In genomic region chr10:110220383-110220782, GRCh38 we compare ENCODE assay signal across 16 cellular contexts. TPM values are rescaled to one million over a fixed set of nuclear protein-coding genes. Genes with fewer than 3 reads are reported as not detected.
DNase-seq lines count a peak whose midpoint lies in the region; ATAC-seq and TF ChIP-seq lines count a peak whose summit lies in the region.
"Had no signal": no experiment of that assay in that cellular context is flagged by ENCODE, and none has a peak within 500 bp of the region (broad histone marks: within the 10 kb centered on the region; RNA-seq: fewer than 3 reads in every experiment).

No MANE protein-coding gene starts in this region.

- H3K27ac ChIP-seq in adrenal gland = peak overlapping the region; percentile 61 to 95 (median 82)
- H3K27ac ChIP-seq in muscle layer of colon (ENCODE audit: low read depth, low read length) = peak overlapping the region; percentile 42
- peak overlapping the region; percentile 94 for H3K27ac ChIP-seq in temporal lobe (ENCODE audit: low read depth, low read length)
- H3K27ac ChIP-seq: BLaER1, SK-N-MC had no signal

- intact Hi-C loops in adrenal gland (cut with DNase I) = no loop called here

- no peak for TF ChIP-seq CTCF in adrenal gland (IDR thresholded peaks at IDR 0.05)

- 32 to 46% (median 37%) methylated on average over 2 of the region's 2 CpGs for WGBS in adrenal gland, 4 donors

- no peak overlapping the region for H3K9ac ChIP-seq in muscle layer of colon (ENCODE audit: low read length)

- no peaks in the 10 kb centered on the region for H3K27me3 ChIP-seq in adrenal gland
- no peaks in the 10 kb centered on the region for H3K27me3 ChIP-seq in muscle layer of colon (ENCODE audit: control insufficient read depth in 1 of 2, insufficient read depth in 2 of 2, low read length in 2 of 2)
- H3K27me3 ChIP-seq: BLaER1 had no signal

- peak in 1 of 2 donors; percentile 30 for TF ChIP-seq POLR2A in adrenal gland (IDR thresholded peaks at IDR 0.05)
- no peak for TF ChIP-seq POLR2A in erythroblast (IDR thresholded peaks at IDR 0.05; ENCODE audit: low read length)

- H3K9me3 ChIP-seq in adrenal gland (replicated peaks in 1 of 3) = no peaks in the 10 kb centered on the region
- H3K9me3 ChIP-seq in muscle layer of colon (ENCODE audit: low read length) = no peaks in the 10 kb centered on the region
- H3K9me3 ChIP-seq: BLaER1 had no signal

- H3K4me3 ChIP-seq in adrenal gland (no peak overlapping the region), muscle layer of colon (ENCODE audit: low read depth in 1 of 2, low read length in 2 of 2) (no peak overlapping the region)
- H3K4me3 ChIP-seq: BLaER1, SK-N-MC had no signal

- DNase-seq in adrenal gland (peak; percentile 79 to 84 (median 83)), erythroblast (lab: John Stamatoyannopoulos, UW) (peak; percentile 42 to 73), NCI-H146 treated with DMSO at 0.1 percent for 48 hours (lab: John Stamatoyannopoulos, UW; ENCODE audit: unreplicated experiment) (no peak)
- DNase-seq: activated CD4-positive, alpha-beta T cell treated with anti-CD3 and anti-CD28 coated beads, Interleukin-2, amount 50 U/mL, for 48 hours; activated naive CD8-positive, alpha-beta T cell treated with anti-CD3 and anti-CD28 coated beads for 36 hours; activated T-cell treated with anti-CD3 and anti-CD28 coated beads, Interleukin-2, amount 50 U/mL, for 24 hours; endodermal cell; NCI-H2081; NCI-H524 treated with DMSO at 0.1 percent for 48 hours; OCI-M1 had no signal

- no peaks in the 10 kb centered on the region for H3K36me3 ChIP-seq in adrenal gland (replicated peaks in 1 of 2)
- no peaks in the 10 kb centered on the region for H3K36me3 ChIP-seq in muscle layer of colon (ENCODE audit: insufficient read depth, low read length)
- H3K36me3 ChIP-seq: BLaER1 had no signal

- ATAC-seq in HG03565 (IDR thresholded peaks at IDR 0.05; ENCODE audit: unreplicated experiment) (no peak), GM21717 (IDR thresholded peaks at IDR 0.05; ENCODE audit: unreplicated experiment) (no peak)

- peaks cover 20 to 44% of the 10 kb centered on the region in 2 donors for H3K4me1 ChIP-seq in adrenal gland (replicated peaks in 1 of 2)
- peaks cover 52% of the 10 kb centered on the region for H3K4me1 ChIP-seq in muscle layer of colon (ENCODE audit: insufficient read depth, low read length)

RNA-seq across cellular contexts. Expression of gene MXI1, which starts 13.0 kb away (rescaled TPM):
- total RNA-seq in adrenal gland (10 to 100 TPM; 27.8 to 69.8 (median 45.1) TPM), temporal lobe (49.2 TPM)
- polyA plus RNA-seq in adrenal gland = 10 to 100 TPM; 22.6 to 33.8 (median 29.4) TPM

Comparison
In these comparisons a context has a peak if more than half of its experiments do, and no peak if none do; other contexts are left out.
1. H3K27ac ChIP-seq: peak in every context shown above with its lines; median percentile 94 in temporal lobe; 82 in adrenal gland; 42 in muscle layer of colon.